ENCODE assay signal across 8 cellular contexts in genomic region chr11:64776425-64776824, GRCh38. TPM values are rescaled to one million over a fixed set of nuclear protein-coding genes. Genes with fewer than 3 reads are reported as not detected.
DNase-seq lines count a peak whose midpoint lies in the region; ATAC-seq and TF ChIP-seq lines count a peak whose summit lies in the region.

No MANE protein-coding gene starts in this region.

- no peak overlapping the region for H3K27ac Mint-ChIP-seq in Caco-2 (ENCODE audit: unreplicated experiment)
- H3K27ac Mint-ChIP-seq in osteocyte (ENCODE audit: unreplicated experiment), result peak overlapping the region; percentile 1

- peaks cover 58% of the 10 kb centered on the region for H4K20me1 ChIP-seq in OCI-LY3 (ENCODE audit: insufficient read depth, low read length)

- ATAC-seq in HG02885 (IDR thresholded peaks at IDR 0.05; ENCODE audit: poor library complexity, unreplicated experiment), result no peak
- ATAC-seq in mucosa of descending colon, result no peak

- TF ChIP-seq CTCF in Caco-2 (IDR thresholded peaks at IDR 0.05; ENCODE audit: insufficient read depth in 1 of 2, low read depth in 1 of 2, low read length in 1 of 2, severe bottlenecking in 1 of 2, unreplicated experiment in 1 of 2) (no peak), OCI-LY3 (IDR thresholded peaks at IDR 0.05; ENCODE audit: low read depth, low read length) (no peak), osteocyte (IDR thresholded peaks at IDR 0.05) (no peak), mucosa of descending colon (IDR thresholded peaks at IDR 0.05) (no peak)

- peak overlapping the region; percentile 49; the same call in 1 of the 2 replicates for H3K27ac ChIP-seq in OCI-LY3 (ENCODE audit: low read length)

- H3K79me2 ChIP-seq in OCI-LY3 (ENCODE audit: low read length), result peaks cover 73% of the 10 kb centered on the region

- H3K36me3 Mint-ChIP-seq in Caco-2 (ENCODE audit: insufficient read depth, unreplicated experiment) (peaks cover 79% of the 10 kb centered on the region), osteocyte (ENCODE audit: unreplicated experiment) (peaks cover 47% of the 10 kb centered on the region)

- CTCF ChIA-PET in Caco-2 (lab: Charles Lee), result no interaction called here

- POLR2A ChIA-PET in Caco-2 (lab: Charles Lee), result interaction anchor here (0.8 kb wide), 1 partner anchor 16 kb away, joined by 3 read pairs; no protein-coding TSS in a partner anchor

- H3K36me3 ChIP-seq in Caco-2 (ENCODE audit: control insufficient read depth, insufficient read depth, low read length) (peaks cover 18% of the 10 kb centered on the region), OCI-LY3 (replicated peaks; ENCODE audit: low read depth, low read length) (peaks cover 60% of the 10 kb centered on the region), endocrine pancreas (ENCODE audit: control insufficient read depth, insufficient read depth, low read length) (peaks cover 9% of the 10 kb centered on the region), mucosa of descending colon (ENCODE audit: low read depth) (peaks cover 16% of the 10 kb centered on the region)

- H3K4me1 Mint-ChIP-seq in Caco-2 (ENCODE audit: low read depth, unreplicated experiment), result peaks cover 7% of the 10 kb centered on the region
- peaks cover 32% of the 10 kb centered on the region for H3K4me1 Mint-ChIP-seq in osteocyte (ENCODE audit: unreplicated experiment)

- DNase-seq in Caco-2 (no peak), osteocyte (ENCODE audit: extremely low spot score, unreplicated experiment) (no peak), mucosa of descending colon (no peak), NCI-H1417 (lab: John Stamatoyannopoulos, UW) (no peak), retina (no peak)

- H3K4me3 ChIP-seq in Caco-2 (ENCODE audit: low read depth, low read length), result peak overlapping the region; percentile 99; the same call in 1 of the 2 replicates
- peak overlapping the region; percentile 91 for H3K4me3 ChIP-seq in OCI-LY3 (ENCODE audit: low read length)
- H3K4me3 ChIP-seq in endocrine pancreas (ENCODE audit: control insufficient read depth, insufficient read depth, low read length), result peak overlapping the region; percentile 93
- no peak overlapping the region for H3K4me3 ChIP-seq in mucosa of descending colon

- H3K9ac ChIP-seq in OCI-LY3 (ENCODE audit: low read length), result peak overlapping the region; percentile 85; the same call in 1 of the 2 replicates
- peak overlapping the region; percentile 34 for H3K9ac ChIP-seq in endocrine pancreas (ENCODE audit: control insufficient read depth, insufficient read depth, low read length)

- no peaks in the 10 kb centered on the region for H3K9me3 Mint-ChIP-seq in Caco-2 (ENCODE audit: unreplicated experiment)
- no peaks in the 10 kb centered on the region for H3K9me3 Mint-ChIP-seq in osteocyte (ENCODE audit: unreplicated experiment)

- no peak overlapping the region for H2AFZ ChIP-seq in OCI-LY3 (ENCODE audit: low read depth, low read length)

- H3K9me3 ChIP-seq in Caco-2 (no peaks in the 10 kb centered on the region), OCI-LY3 (ENCODE audit: insufficient read depth, low read length) (no peaks in the 10 kb centered on the region), endocrine pancreas (ENCODE audit: control insufficient read depth, low read length) (no peaks in the 10 kb centered on the region), mucosa of descending colon (no peaks in the 10 kb centered on the region)

- peak overlapping the region; percentile 98 for H3K4me2 ChIP-seq in OCI-LY3 (ENCODE audit: low read length)

- no TSS peak for BruUV-seq in Caco-2 (replicated peaks; lab: Mats Ljungman, UMichigan)

- no peaks in the 10 kb centered on the region for H3K27me3 Mint-ChIP-seq in Caco-2 (ENCODE audit: insufficient read depth, unreplicated experiment)
- H3K27me3 Mint-ChIP-seq in osteocyte (ENCODE audit: unreplicated experiment), result no peaks in the 10 kb centered on the region

- no peaks in the 10 kb centered on the region for H3K27me3 ChIP-seq in Caco-2 (replicated peaks; ENCODE audit: control insufficient read depth, insufficient read depth, low read length)
- no peaks in the 10 kb centered on the region for H3K27me3 ChIP-seq in OCI-LY3 (ENCODE audit: low read depth, low read length)
- no peaks in the 10 kb centered on the region for H3K27me3 ChIP-seq in endocrine pancreas (ENCODE audit: control insufficient read depth, insufficient read depth, low read length)

- intact Hi-C loops in Caco-2 (cut with micrococcal nuclease; ENCODE audit: unreplicated experiment), result loop anchor here (5.0 to 10.0 kb wide), 2 partner anchors 66 to 338 kb away; partner anchors contain the start of genes CDC42BPG, TM7SF2 and ZNHIT2
- intact Hi-C loops in mucosa of descending colon (cut with DNase I, micrococcal nuclease), result no loop called here

- H3K4me1 ChIP-seq in Caco-2 (peaks cover 17% of the 10 kb centered on the region), OCI-LY3 (ENCODE audit: low read length) (peaks cover 63% of the 10 kb centered on the region), endocrine pancreas (ENCODE audit: control insufficient read depth, insufficient read depth, low read length) (peaks cover 25% of the 10 kb centered on the region), mucosa of descending colon (ENCODE audit: low read depth) (peaks cover 20% of the 10 kb centered on the region)

- H3K4me3 Mint-ChIP-seq in Caco-2 (ENCODE audit: unreplicated experiment) (peak overlapping the region; percentile 91), osteocyte (ENCODE audit: unreplicated experiment) (peak overlapping the region; percentile 81)

RNA-seq across cellular contexts. Expression of gene SF1, which starts 1.9 kb away (rescaled TPM):
- total RNA-seq in Caco-2 (2022), result 359 and 386 TPM in 2 replicates
- 267 and 290 TPM in 2 replicates for total RNA-seq in osteocyte
- total RNA-seq in mucosa of descending colon, result 100 to 1,000 TPM; 223 to 317 (median 241) TPM

RNA-seq across cellular contexts. Expression of gene PYGM, which starts 16.7 kb away (rescaled TPM):
- total RNA-seq in Caco-2 (2022), result 0.51 and 1.4 TPM in 2 replicates
- 0.73 and 0.84 TPM in 2 replicates for total RNA-seq in osteocyte
- total RNA-seq in mucosa of descending colon, result 10 to 100 TPM in 1 of 3 donors, 1 to 10 TPM in 2; 2.0 to 21.1 (median 2.8) TPM

RNA-seq across cellular contexts. Expression of gene MAP4K2, which starts 26.6 kb away (rescaled TPM):
- total RNA-seq in Caco-2 (2022) (16.8 and 21.4 TPM in 2 replicates), osteocyte (16.0 and 18.6 TPM in 2 replicates), mucosa of descending colon (10 to 100 TPM in 2 of 3 donors, 1 to 10 TPM in 1; 8.7 to 16.8 (median 14.1) TPM)

RNA-seq across cellular contexts. Expression of gene RASGRP2, which starts 32.5 kb away (rescaled TPM):
- total RNA-seq in Caco-2 (2022), result 4.0 and 4.1 TPM in 2 replicates
- 10.3 and 11.2 TPM in 2 replicates for total RNA-seq in osteocyte
- total RNA-seq in mucosa of descending colon, result 10 to 100 TPM in 1 of 3 donors, 1 to 10 TPM in 2; 3.3 to 25.6 (median 9.7) TPM

RNA-seq across cellular contexts. Expression of gene MEN1, which starts 33.9 kb away (rescaled TPM):
- total RNA-seq in Caco-2 (2022) (32.7 and 36.8 TPM in 2 replicates), osteocyte (27.1 and 29.2 TPM in 2 replicates), mucosa of descending colon (10 to 100 TPM; 19.3 to 26.4 (median 21.9) TPM)
